Comparison of ENCODE assay signal across 1 cellular context in genomic region chr1:28115267-28115666, GRCh38.
TF ChIP-seq lines count a peak whose summit lies in the region.

No MANE protein-coding gene starts in this region.

TF ChIP-seq in K562, 482 proteins besides CTCF, POLR2A, EP300 and RAD21 (continued from another document and continues in another):
- TF ChIP-seq ZNF592 (IDR thresholded peaks at IDR 0.05): peak; percentile 43; the same call in 1 of the 2 replicates
- peak; percentile 28; the same call in 1 of the 2 replicates for TF ChIP-seq FOXM1 (IDR thresholded peaks at IDR 0.05; ENCODE audit: low read depth)
- TF ChIP-seq FOXM1 (CRISPR knock-in tag; IDR thresholded peaks at IDR 0.05; ENCODE audit: low read depth): no peak
- no peak for TF ChIP-seq ZNF217 (CRISPR knock-in tag; IDR thresholded peaks at IDR 0.05)
- TF ChIP-seq CEBPG (CRISPR knock-in tag; IDR thresholded peaks at IDR 0.05): peak; percentile 97
- peak; percentile 99 for TF ChIP-seq CEBPG (tag; conservative IDR thresholded peaks at IDR 0.05 in 1 of 2, IDR thresholded peaks at IDR 0.05 in 1 of 2)
- TF ChIP-seq BRD4 (IDR thresholded peaks at IDR 0.05): peak; percentile 52; the same call in 1 of the 2 replicates
- TF ChIP-seq ZNF639 (CRISPR knock-in tag; conservative IDR thresholded peaks at IDR 0.05 in 1 of 2, IDR thresholded peaks at IDR 0.05 in 1 of 2): 0 out of 4 replicates have a peak, but pooled peaks of 1 of the 2 experiments have one; percentile 60
- TF ChIP-seq RNF2 (IDR thresholded peaks at IDR 0.05): peak; percentile 66; the same call in 1 of the 2 replicates
- TF ChIP-seq L3MBTL2 (IDR thresholded peaks at IDR 0.05): peak; percentile 81
- peak; percentile 45 for TF ChIP-seq TAL1 (IDR thresholded peaks at IDR 0.05)
- peak; percentile 83; the same call in 1 of the 2 replicates for TF ChIP-seq SMARCE1 (IDR thresholded peaks at IDR 0.05)
- TF ChIP-seq SOX6 (IDR thresholded peaks at IDR 0.05): peak; percentile 60
- 0 out of 2 replicates have a peak, but pooled peaks have one; percentile 25 for TF ChIP-seq HINFP (tag; conservative IDR thresholded peaks at IDR 0.05; ENCODE audit: low read depth)
- no peak for TF ChIP-seq NUFIP1 (IDR thresholded peaks at IDR 0.05; ENCODE audit: partially characterized antibody)
- TF ChIP-seq EP400 (IDR thresholded peaks at IDR 0.05): peak; percentile 73
- TF ChIP-seq ZNF583 (CRISPR knock-in tag; IDR thresholded peaks at IDR 0.05): peak; percentile 66; the same call in 1 of the 2 replicates
- peak; percentile 62 for TF ChIP-seq CTBP1 (IDR thresholded peaks at IDR 0.05; ENCODE audit: borderline replicate concordance)
- no peak for TF ChIP-seq ZFX (CRISPR knock-in tag; IDR thresholded peaks at IDR 0.05)
- 0 out of 2 replicates have a peak, but pooled peaks have one; percentile 7 for TF ChIP-seq ZBTB12 (CRISPR knock-in tag; IDR thresholded peaks at IDR 0.05)
- TF ChIP-seq NRF1 (conservative IDR thresholded peaks at IDR 0.05 in 1 of 2, IDR thresholded peaks at IDR 0.05 in 1 of 2): 0 out of 4 replicates have a peak, but pooled peaks of 1 of the 2 experiments have one; percentile 4
- peak; percentile 62 for TF ChIP-seq SMAD4 (CRISPR knock-in tag; conservative IDR thresholded peaks at IDR 0.05)
- peak in 1 of 2 experiments; percentile 80; a peak in 1 of 4 replicates for TF ChIP-seq ETV6 (IDR thresholded peaks at IDR 0.05; ENCODE audit: borderline replicate concordance in 1 of 2, low read depth in 2 of 2, low read length in 1 of 2)
- no peak for TF ChIP-seq ETV6 (CRISPR knock-in tag; IDR thresholded peaks at IDR 0.05; ENCODE audit: borderline replicate concordance)
- no peak for TF ChIP-seq ZNF280A (IDR thresholded peaks at IDR 0.05; ENCODE audit: low read depth, partially characterized antibody)
- peak; percentile 75; the same call in 1 of the 2 replicates for TF ChIP-seq SMARCC2 (IDR thresholded peaks at IDR 0.05; ENCODE audit: low read depth)
- TF ChIP-seq TFAM (CRISPR knock-in tag; conservative IDR thresholded peaks at IDR 0.05): no peak
- no peak for TF ChIP-seq GTF2F1 (IDR thresholded peaks at IDR 0.05; ENCODE audit: low read depth, low read length)
- peak; percentile 54; the same call in 1 of the 2 replicates for TF ChIP-seq ATF4 (CRISPR knock-in tag; IDR thresholded peaks at IDR 0.05)
- 0 out of 2 replicates have a peak, but pooled peaks have one; percentile 19 for TF ChIP-seq NBN (IDR thresholded peaks at IDR 0.05; ENCODE audit: low read depth)
- TF ChIP-seq CEBPB (tag; IDR thresholded peaks at IDR 0.05): peak; percentile 99
- TF ChIP-seq ADNP (tag; IDR thresholded peaks at IDR 0.05): 0 out of 2 replicates have a peak, but pooled peaks have one; percentile 6
- no peak for TF ChIP-seq TSHZ1 (CRISPR knock-in tag; IDR thresholded peaks at IDR 0.05)
- peak; percentile 63 for TF ChIP-seq JUND (IDR thresholded peaks at IDR 0.05; ENCODE audit: borderline replicate concordance, low read depth, low read length)
- peak; percentile 42; the same call in 1 of the 3 replicates for TF ChIP-seq JUND (tag; IDR thresholded peaks at IDR 0.05; ENCODE audit: borderline replicate concordance, low read depth, low read length)
- peak; percentile 76 to 92 for TF ChIP-seq TRIM24 (IDR thresholded peaks at IDR 0.05)
- TF ChIP-seq GATA2 (CRISPR knock-in tag; IDR thresholded peaks at IDR 0.05): peak; percentile 37; the same call in 1 of the 2 replicates
- peak; percentile 86 for TF ChIP-seq SMARCA4 (IDR thresholded peaks at IDR 0.05)
- 0 out of 2 replicates have a peak, but pooled peaks have one; percentile 32 for TF ChIP-seq ELF4 (CRISPR knock-in tag; IDR thresholded peaks at IDR 0.05)
- TF ChIP-seq HMGXB4 (CRISPR knock-in tag; IDR thresholded peaks at IDR 0.05): no peak
- TF ChIP-seq IRF9 (tag; IDR thresholded peaks at IDR 0.05): peak; percentile 87
- peak in 1 of 2 experiments; percentile 49; a peak in 1 of 4 replicates for TF ChIP-seq TEAD1 (CRISPR knock-in tag; IDR thresholded peaks at IDR 0.05)
- TF ChIP-seq ZNF57 (CRISPR knock-in tag; IDR thresholded peaks at IDR 0.05): no peak
- peak; percentile 47; the same call in 1 of the 2 replicates for TF ChIP-seq PKNOX1 (IDR thresholded peaks at IDR 0.05)
- TF ChIP-seq MEIS2 (IDR thresholded peaks at IDR 0.05; ENCODE audit: partially characterized antibody): peak; percentile 68
- peak; percentile 41; the same call in 1 of the 2 replicates for TF ChIP-seq JUN (IDR thresholded peaks at IDR 0.05; ENCODE audit: borderline replicate concordance, low read depth, low read length)
- no peak for TF ChIP-seq JUN (CRISPR knock-in tag; IDR thresholded peaks at IDR 0.05; ENCODE audit: borderline replicate concordance)
